ENCODE assay signal across 26 cellular contexts in the genomic region with DNA sequence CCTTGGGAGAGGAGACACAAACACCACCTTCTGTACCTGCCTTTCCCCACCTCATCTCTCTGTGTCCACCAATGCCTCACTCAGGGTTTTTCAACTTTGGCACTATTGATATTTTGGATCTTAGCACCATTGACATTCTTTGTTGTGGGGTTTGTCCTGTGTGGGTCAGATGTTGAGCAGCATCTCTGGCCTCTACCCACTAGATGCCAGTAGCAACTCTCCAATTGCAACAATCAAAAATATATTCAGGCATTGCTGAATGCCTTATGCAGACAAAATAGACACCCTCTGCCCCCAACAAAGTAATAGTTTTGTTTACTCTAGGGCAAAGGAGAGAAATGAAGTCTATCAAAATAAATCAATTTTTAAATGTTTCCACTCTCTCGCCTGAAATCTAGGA.
DNase-seq lines count a peak whose midpoint lies in the region; ATAC-seq and TF ChIP-seq lines count a peak whose summit lies in the region.
"Had no signal": no experiment of that assay in that cellular context is flagged by ENCODE, and none has a peak within 500 bp of the region (broad histone marks: within the 10 kb centered on the region; RNA-seq: fewer than 3 reads in every experiment).

No MANE protein-coding gene starts in this region.

- no peaks in the 10 kb centered on the region for H3K36me3 ChIP-seq in left ventricle myocardium inferior
- H3K36me3 ChIP-seq in Panc1 (ENCODE audit: control insufficient read depth, insufficient read depth, low read length), result no peaks in the 10 kb centered on the region
- no peaks in the 10 kb centered on the region for H3K36me3 ChIP-seq in testis (ENCODE audit: low read depth, missing control alignments)
- H3K36me3 ChIP-seq: BE2C had no signal

- DNase-seq in left ventricle myocardium inferior, result no peak
- no peak for DNase-seq in Right ventricle myocardium inferior (ENCODE audit: missing footprints)
- DNase-seq in Panc1 (ENCODE audit: low read depth, low spot score), result no peak
- DNase-seq in fibroblast of pulmonary artery (ENCODE audit: low read depth), result no peak
- DNase-seq in superior temporal gyrus (ENCODE audit: extremely low spot score), result no peak
- no peak for DNase-seq in anterior cingulate cortex (lab: John Stamatoyannopoulos, UW)
- no peak for DNase-seq in testis
- DNase-seq: BE2C; CD4-positive, CD25-positive, alpha-beta regulatory T cell; COR-L47; DMS79 treated with DMSO at 0.1 percent for 48 hours; H7; HFFc6; NCI-H1092 treated with DMSO at 0.1 percent for 48 hours; NCI-H1436 treated with DMSO at 0.1 percent for 48 hours; NCI-H1930; NCI-H2227 treated with DMSO at 0.1 percent for 48 hours; NCI-H510A; NK-92 treated with Interleukin-12 subunit alpha and Interleukin-12 subunit beta, amount 100 ng/mL, for 24 hours; Right ventricle myocardium superior; SW 1271 had no signal

- intact Hi-C loops in left ventricle myocardium inferior (cut with micrococcal nuclease) (no loop called here), Right ventricle myocardium inferior (cut with DNase I) (no loop called here), Panc1 (cut with micrococcal nuclease; ENCODE audit: unreplicated experiment) (no loop called here), testis (cut with DNase I; ENCODE audit: low total_unique reads) (no loop called here)

- TF ChIP-seq CTCF in left ventricle myocardium inferior (IDR thresholded peaks at IDR 0.05; ENCODE audit: borderline replicate concordance), result peak; percentile 35
- 0 out of 2 replicates have a peak, but pooled peaks have one; percentile 5 for TF ChIP-seq CTCF in Panc1 (IDR thresholded peaks at IDR 0.05)
- TF ChIP-seq CTCF in fibroblast of pulmonary artery (IDR thresholded peaks at IDR 0.05; ENCODE audit: low read length, missing control alignments), result peak; percentile 7
- no peak for TF ChIP-seq CTCF in testis (IDR thresholded peaks at IDR 0.05)

- no TSS peak for BruUV-seq in Panc1 (replicated peaks; lab: Mats Ljungman, UMichigan)

- H3K4me3 ChIP-seq in left ventricle myocardium inferior (no peak overlapping the region), Panc1 (ENCODE audit: low read depth in 2 of 2, low read length in 2 of 2) (no peak overlapping the region), fibroblast of pulmonary artery (replicated peaks; ENCODE audit: low read depth, low read length) (no peak overlapping the region), testis (no peak overlapping the region)
- H3K4me3 ChIP-seq: A549, GM12878, K562 had no signal

- H3K4me1 ChIP-seq in left ventricle myocardium inferior (no peaks in the 10 kb centered on the region), Panc1 (ENCODE audit: control insufficient read depth, insufficient read depth, low read length) (no peaks in the 10 kb centered on the region), testis (no peaks in the 10 kb centered on the region)
- H3K4me1 ChIP-seq: A549, BE2C had no signal

- H3K27ac ChIP-seq in left ventricle myocardium inferior (replicated peaks), result no peak overlapping the region
- H3K27ac ChIP-seq in Panc1 (ENCODE audit: low read length), result no peak overlapping the region
- no peak overlapping the region for H3K27ac ChIP-seq in testis
- H3K27ac ChIP-seq: A549, HL-60 had no signal

- POLR2A ChIA-PET in Panc1 (lab: Charles Lee), result no interaction called here

- peaks cover 13% of the 10 kb centered on the region for H3K9me3 ChIP-seq in left ventricle myocardium inferior (replicated peaks)
- no peaks in the 10 kb centered on the region for H3K9me3 ChIP-seq in Panc1 (ENCODE audit: control insufficient read depth, insufficient read depth, low read depth, low read length)
- H3K9me3 ChIP-seq in testis, result no peaks in the 10 kb centered on the region
- H3K9me3 ChIP-seq: A549, BE2C had no signal

- 65 to 81% methylated on average over 1 of the region's 1 CpG for WGBS in testis, 2 donors

- H3K27me3 ChIP-seq in left ventricle myocardium inferior (ENCODE audit: low read depth) (no peaks in the 10 kb centered on the region), Panc1 (ENCODE audit: control insufficient read depth, insufficient read depth, low read length) (no peaks in the 10 kb centered on the region), testis (no peaks in the 10 kb centered on the region)
- H3K27me3 ChIP-seq: BE2C had no signal

- TF ChIP-seq POLR2A in testis (IDR thresholded peaks at IDR 0.05), result no peak

- CTCF ChIA-PET in Panc1 (lab: Charles Lee), result no interaction called here

- no peak for ATAC-seq in Right ventricle myocardium inferior
- no peak for ATAC-seq in Panc1
- ATAC-seq: A549, GM12878, HepG2, K562 had no signal

- in situ Hi-C loops in Panc1 (cut with HindIII; ENCODE audit: low pct_unique_long_range_greater_than_20kb, low sequenced_read_pairs), result no loop called here

Comparison
In these comparisons a context has a peak if more than half of its experiments do, and no peak if none do; other contexts are left out.
1. CTCF ChIP-seq: peak in left ventricle myocardium inferior (single experiment), Panc1 (single experiment) and fibroblast of pulmonary artery (single experiment); none in testis (0 of 3).